18 cellular contexts compared by ENCODE assay signal in the genomic region with DNA sequence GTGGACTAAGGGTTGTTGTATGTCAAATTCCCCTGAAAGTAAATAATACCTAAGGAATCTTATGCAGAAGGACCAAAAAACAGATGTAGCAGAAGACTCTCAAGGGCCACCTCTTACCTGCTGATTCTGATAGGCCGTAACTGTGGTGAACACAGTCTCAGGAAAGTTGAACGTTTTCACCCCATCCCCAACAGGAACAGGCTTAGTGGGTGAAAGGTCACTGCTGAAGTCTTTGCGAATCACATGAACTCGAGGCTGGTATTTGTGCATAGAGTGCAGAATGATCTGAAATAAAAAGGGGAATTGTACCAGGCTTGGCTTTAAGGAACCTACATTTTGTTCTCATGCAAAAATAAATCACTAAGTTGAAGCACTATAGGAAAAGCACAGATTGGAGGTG.
DNase-seq lines count a peak whose midpoint lies in the region; FAIRE-seq and TF ChIP-seq lines count a peak whose summit lies in the region.
"Had no signal": no experiment of that assay in that cellular context is flagged by ENCODE, and none has a peak within 500 bp of the region (broad histone marks: within the 10 kb centered on the region; RNA-seq: fewer than 3 reads in every experiment).

No MANE protein-coding gene starts in this region.

- peak; percentile 27 for FAIRE-seq in urothelium cell line (lab: Jason Lieb, UNC)
- FAIRE-seq: G401.6, GM12892, H1 had no signal

- TF ChIP-seq CTCF in liver (IDR thresholded peaks at IDR 0.05; ENCODE audit: low read depth, low read length, missing input control): no peak

- H3K27me3 ChIP-seq in liver (ENCODE audit: control insufficient read depth in 4 of 4, insufficient read depth in 4 of 4, low read length in 3 of 4): no peaks in the 10 kb centered on the region
- H3K27me3 ChIP-seq: BLaER1 had no signal

- no peaks in the 10 kb centered on the region for H3K4me1 ChIP-seq in liver (ENCODE audit: control insufficient read depth in 4 of 4, insufficient read depth in 4 of 4, low read length in 3 of 4)
- H3K4me1 ChIP-seq: BLaER1, Caco-2 had no signal

- H3K9me3 ChIP-seq in liver (ENCODE audit: control insufficient read depth in 4 of 4, low read length in 3 of 4): no peaks in the 10 kb centered on the region
- H3K9me3 ChIP-seq: BLaER1, Caco-2 had no signal

- 54% methylated on average over 4 of the region's 4 CpGs for WGBS in liver

- H3K27ac ChIP-seq in liver (ENCODE audit: low read depth in 1 of 2, low read length in 2 of 2): no peak overlapping the region
- H3K27ac ChIP-seq: BLaER1, C4-2B, GM23248 had no signal

- no peak for TF ChIP-seq RAD21 in liver (IDR thresholded peaks at IDR 0.05)

- no peaks in the 10 kb centered on the region for H3K36me3 ChIP-seq in liver (ENCODE audit: control insufficient read depth in 4 of 4, insufficient read depth in 3 of 4, low read depth in 1 of 4, low read length in 3 of 4)
- H3K36me3 ChIP-seq: BLaER1 had no signal

- DNase-seq in RPMI8226 (peak; percentile 6), urothelium cell line (ENCODE audit: low spot score) (no peak), mucosa of gallbladder (ENCODE audit: low spot score) (no peak), SW480 (ENCODE audit: low spot score) (no peak), NCI-H187 treated with DMSO at 0.1 percent for 48 hours (lab: John Stamatoyannopoulos, UW) (no peak)
- DNase-seq: Caco-2; CD4-positive, CD25-positive, alpha-beta regulatory T cell; CD8-positive, alpha-beta T cell; DND-41; GM23248; H7; HCEC 1CT had no signal

- H3K9ac ChIP-seq in liver (ENCODE audit: low read depth in 1 of 2, low read length in 2 of 2): no peak overlapping the region
- H3K9ac ChIP-seq: BLaER1, GM23248 had no signal

- H3K4me3 ChIP-seq in liver (ENCODE audit: low read depth in 1 of 3, low read length in 3 of 3): no peak overlapping the region
- H3K4me3 ChIP-seq: BLaER1, GM23248 had no signal

TF ChIP-seq in liver, 16 proteins besides CTCF, POLR2A, EP300 and RAD21:
- TF ChIP-seq EGR1 (IDR thresholded peaks at IDR 0.05; ENCODE audit: low read depth in 2 of 2): no peak
- TF ChIP-seq HNF4G (IDR thresholded peaks at IDR 0.05): no peak
- TF ChIP-seq RXRA (IDR thresholded peaks at IDR 0.05): peak; percentile 35 to 50
- no peak for TF ChIP-seq GABPA (IDR thresholded peaks at IDR 0.05 in 1 of 2, conservative IDR thresholded peaks at IDR 0.05 in 1 of 2)
- TF ChIP-seq SP1 (IDR thresholded peaks at IDR 0.05): peak; percentile 10
- no peak for TF ChIP-seq YY1 (IDR thresholded peaks at IDR 0.05)
